Comparison of ENCODE assay signal across 25 cellular contexts in the genomic region with DNA sequence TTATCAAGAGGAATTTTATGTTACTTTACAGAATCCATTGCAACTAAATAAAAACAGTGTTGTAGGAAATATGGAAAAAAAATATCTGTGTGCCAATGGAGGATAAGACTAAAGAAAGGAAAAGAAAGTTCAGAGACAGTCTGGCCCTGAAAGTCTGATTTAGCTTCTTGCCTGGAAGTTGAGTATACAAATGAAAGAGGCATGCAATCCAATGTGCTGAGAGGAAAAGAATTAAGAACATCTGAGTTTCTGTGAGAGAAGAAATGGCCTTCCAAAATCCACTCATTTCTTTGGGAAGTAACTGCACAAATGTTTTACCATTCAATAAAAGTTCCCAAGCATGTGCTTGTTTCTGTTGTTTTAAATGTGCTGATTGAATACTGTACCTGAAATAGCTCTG.
"Had no signal": no experiment of that assay in that cellular context is flagged by ENCODE, and none has a peak within 500 bp of the region (broad histone marks: within the 10 kb centered on the region; RNA-seq: fewer than 3 reads in every experiment).

No MANE protein-coding gene starts in this region.

- H3K36me3 ChIP-seq: heart right ventricle, left lung, sigmoid colon, spleen, tibial artery had no signal

- H3K9me3 ChIP-seq: heart right ventricle, left lung, mucosa of descending colon, psoas muscle, sigmoid colon, spleen, testis, tibial artery had no signal

- DNase-seq: effector CD8-positive, alpha-beta T cell; endodermal cell; foreskin melanocyte; glutamatergic neuron; heart right ventricle; hippocampal formation; left cardiac atrium; left lung; mesenchymal stem cell; mucosa of descending colon; naive B cell; nucleus accumbens; psoas muscle; right cardiac atrium; sigmoid colon; spleen; stimulated activated CD4-positive, alpha-beta T cell treated with anti-CD3 and anti-CD28 coated beads, Interleukin-4, amount 100 ng/mL, for 4 hours; stimulated activated naive CD8-positive, alpha-beta T cell treated with anti-CD3 and anti-CD28 coated beads, Interleukin-15, Interleukin-2, amounts not matched to agents 100 U/mL and 50 U/mL, for 24 hours; substantia nigra; testis; tibial artery had no signal

- H3K4me1 ChIP-seq: heart right ventricle, left lung, psoas muscle, sigmoid colon, spleen, testis, tibial artery had no signal

- H3K4me3 ChIP-seq: heart right ventricle, left lung, mucosa of descending colon, psoas muscle, sigmoid colon, spleen, testis, tibial artery had no signal

- H3K27me3 ChIP-seq: left lung, sigmoid colon, testis, tibial artery had no signal

- ATAC-seq: esophagus mucosa; heart right ventricle; left cardiac atrium; left lung; mucosa of descending colon; natural killer cell treated with Interleukin-12 subunit alpha and Interleukin-12 subunit beta and Interleukin-15 and Interleukin-18, amount 100 ng/mL, for 72 hours; psoas muscle; right cardiac atrium; stimulated activated memory B cell treated with anti-CD40 and anti-IgM and Interleukin-4, amounts not matched to agents 10 μg/mL and 1 μg/mL and 100 μg/mL, for 72 hours; stimulated activated naive CD8-positive, alpha-beta T cell treated with anti-CD3 and anti-CD28 coated beads, Interleukin-15, Interleukin-2, amounts not matched to agents 100 U/mL and 50 U/mL, for 24 hours had no signal

- H3K27ac ChIP-seq: epithelial cell of prostate, heart right ventricle, left lung, psoas muscle, sigmoid colon, spleen, testis, tibial artery had no signal
